Comparison of ENCODE assay signal across 8 cellular contexts in the genomic region with DNA sequence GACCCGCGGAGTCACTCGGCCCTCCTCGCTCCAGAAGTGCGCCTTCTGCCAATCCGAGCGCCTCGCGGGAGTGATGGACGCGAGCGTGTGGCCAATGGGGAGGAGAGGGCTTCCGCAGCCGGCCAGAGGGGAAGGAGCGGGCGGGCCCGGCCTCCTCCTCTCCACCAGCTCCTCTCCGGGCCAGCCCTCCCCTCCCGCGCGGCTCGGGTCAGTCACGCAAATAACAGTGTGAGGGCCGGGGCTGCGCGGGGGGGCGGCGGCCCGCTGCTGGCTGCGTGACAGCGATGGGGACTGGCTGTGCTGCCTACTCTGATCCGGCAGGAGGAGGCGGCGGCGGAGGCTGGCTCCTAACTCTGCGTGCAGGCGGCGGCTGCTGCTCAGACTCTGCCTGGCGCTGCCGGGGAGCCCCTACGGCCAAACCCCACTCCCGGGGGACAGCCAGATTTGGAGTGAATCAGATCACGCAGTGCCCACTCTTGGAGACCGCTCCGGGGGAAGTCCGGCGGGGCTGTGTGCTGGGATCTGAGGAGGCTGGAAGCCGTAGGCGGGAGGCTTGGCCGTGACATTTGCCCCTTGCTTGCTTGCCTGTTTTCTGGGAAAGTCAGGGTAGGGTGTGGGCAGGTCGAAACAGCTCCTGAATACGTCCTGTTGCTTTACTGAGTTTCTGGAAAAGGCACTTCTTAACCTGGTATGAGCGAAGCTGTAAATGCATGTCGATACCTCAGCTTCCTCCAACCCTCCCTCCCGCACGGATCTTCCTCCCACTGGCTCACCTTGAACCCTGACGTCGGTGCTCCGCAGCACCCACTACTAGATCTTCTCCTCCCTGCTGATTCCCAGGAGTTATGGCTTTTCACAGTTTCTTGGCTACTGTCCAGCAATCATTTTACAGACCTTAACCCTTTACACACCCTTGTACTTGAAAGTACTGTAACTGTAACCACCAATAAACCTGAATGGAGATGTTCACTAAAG.
DNase-seq lines count a peak whose midpoint lies in the region; ATAC-seq and TF ChIP-seq lines count a peak whose summit lies in the region.

No MANE protein-coding gene starts in this region.

- H3K36me3 Mint-ChIP-seq in activated naive CD8-positive, alpha-beta T cell: no peaks in the 10 kb centered on the region
- H3K36me3 Mint-ChIP-seq in glutamatergic neuron (ENCODE audit: unreplicated experiment): peaks cover 4% of the 10 kb centered on the region

- H3K9me3 Mint-ChIP-seq in activated naive CD8-positive, alpha-beta T cell (ENCODE audit: low read depth): no peaks in the 10 kb centered on the region
- peaks cover 8% of the 10 kb centered on the region for H3K9me3 Mint-ChIP-seq in glutamatergic neuron (ENCODE audit: unreplicated experiment)

- no peaks in the 10 kb centered on the region for H3K27me3 Mint-ChIP-seq in activated naive CD8-positive, alpha-beta T cell
- peaks cover 5% of the 10 kb centered on the region for H3K27me3 Mint-ChIP-seq in glutamatergic neuron (ENCODE audit: unreplicated experiment)

- DNase-seq in DMS53 treated with DMSO at 0.1 percent for 48 hours (lab: John Stamatoyannopoulos, UW; ENCODE audit: unreplicated experiment) (peak; percentile 100), GM19240 (ENCODE audit: insufficient read length, low spot score) (peak; percentile 88), NCI-H69 (lab: John Stamatoyannopoulos, UW) (peak; percentile 61), glutamatergic neuron (peak; percentile 98), nucleus accumbens (lab: John Stamatoyannopoulos, UW) (peak in 38 of 56 donors; percentile 25 to 100 (median 100)), CD1c-positive myeloid dendritic cell (ENCODE audit: extremely low spot score) (no peak)

- peaks cover 29% of the 10 kb centered on the region for H3K4me1 Mint-ChIP-seq in activated naive CD8-positive, alpha-beta T cell (ENCODE audit: low read depth)
- peaks cover 7% of the 10 kb centered on the region for H3K4me1 Mint-ChIP-seq in glutamatergic neuron (ENCODE audit: low read depth, unreplicated experiment)

- peak overlapping the region; percentile 95 for H3K27ac Mint-ChIP-seq in activated naive CD8-positive, alpha-beta T cell
- H3K27ac Mint-ChIP-seq in glutamatergic neuron (ENCODE audit: unreplicated experiment): peak overlapping the region; percentile 79

- peak; percentile 85 for ATAC-seq in HG03196 (IDR thresholded peaks at IDR 0.05; ENCODE audit: unreplicated experiment)

- peak; percentile 11 for TF ChIP-seq CTCF in glutamatergic neuron (IDR thresholded peaks at IDR 0.05; ENCODE audit: partially characterized antibody, unreplicated experiment)

- peak overlapping the region; percentile 93 for H3K4me3 Mint-ChIP-seq in activated naive CD8-positive, alpha-beta T cell
- H3K4me3 Mint-ChIP-seq in glutamatergic neuron (ENCODE audit: unreplicated experiment): peak overlapping the region; percentile 99
